ENCODE assay signal across 1 cellular context in genomic region chr5:135834639-135835529, GRCh38.
TF ChIP-seq lines count a peak whose summit lies in the region.

Gene SLC25A48 (plus strand): TSS chr5:135834663. CDS start chr5:135834848, 185 bp downstream.

TF ChIP-seq in HepG2, 621 proteins besides CTCF, POLR2A, EP300 and RAD21 (continued from another document and continues in another):
- TF ChIP-seq ZHX2 (IDR thresholded peaks at IDR 0.05; ENCODE audit: low read depth) (no peak), ZHX2 (CRISPR knock-in tag; IDR thresholded peaks at IDR 0.05; ENCODE audit: borderline replicate concordance) (peak; percentile 13; the same call in 1 of the 2 replicates), ZNF225 (CRISPR knock-in tag; IDR thresholded peaks at IDR 0.05) (0 out of 2 replicates have a peak, but pooled peaks have one; percentile 21), HNRNPLL (IDR thresholded peaks at IDR 0.05; ENCODE audit: low read depth, low read length, poor library complexity, severe bottlenecking) (peak; percentile 63), BRCA1 (CRISPR knock-in tag; IDR thresholded peaks at IDR 0.05) (no peak), ZBTB7B (CRISPR knock-in tag; IDR thresholded peaks at IDR 0.05) (peak; percentile 46; the same call in 1 of the 2 replicates), ZNF761 (CRISPR knock-in tag; conservative IDR thresholded peaks at IDR 0.05) (0 out of 2 replicates have a peak, but pooled peaks have one; percentile 45), ZSCAN21 (CRISPR knock-in tag; IDR thresholded peaks at IDR 0.05; ENCODE audit: borderline replicate concordance) (peak; percentile 67; the same call in 1 of the 2 replicates), HNRNPL (IDR thresholded peaks at IDR 0.05; ENCODE audit: low read depth, low read length) (peak; percentile 48; the same call in 1 of the 2 replicates), PHF8 (CRISPR knock-in tag; IDR thresholded peaks at IDR 0.05) (peak; percentile 32; the same call in 1 of the 2 replicates), SAFB2 (CRISPR knock-in tag; IDR thresholded peaks at IDR 0.05; ENCODE audit: borderline replicate concordance, low read depth) (no peak), ZNF556 (CRISPR knock-in tag; IDR thresholded peaks at IDR 0.05; ENCODE audit: borderline replicate concordance) (no peak), ZNF800 (CRISPR knock-in tag; IDR thresholded peaks at IDR 0.05) (peak; percentile 98), ZNF263 (CRISPR knock-in tag; IDR thresholded peaks at IDR 0.05) (no peak), THAP9 (CRISPR knock-in tag; IDR thresholded peaks at IDR 0.05; ENCODE audit: borderline replicate concordance) (peak; percentile 96), ZNF567 (CRISPR knock-in tag; IDR thresholded peaks at IDR 0.05; ENCODE audit: borderline replicate concordance) (no peak), ZNF891 (CRISPR knock-in tag; IDR thresholded peaks at IDR 0.05) (peak; percentile 52; the same call in 1 of the 2 replicates), ZNF331 (CRISPR knock-in tag; IDR thresholded peaks at IDR 0.05) (peak; percentile 18; the same call in 1 of the 2 replicates), ZNF687 (CRISPR knock-in tag; IDR thresholded peaks at IDR 0.05) (peak; percentile 51), HOXA5 (CRISPR knock-in tag; IDR thresholded peaks at IDR 0.05) (0 out of 2 replicates have a peak, but pooled peaks have one; percentile 27), TAF15 (IDR thresholded peaks at IDR 0.05; ENCODE audit: low read depth, low read length, poor library complexity, severe bottlenecking) (no peak), MAFG (CRISPR knock-in tag; IDR thresholded peaks at IDR 0.05) (no peak), ZNF446 (CRISPR knock-in tag; IDR thresholded peaks at IDR 0.05) (no peak), KDM5B (CRISPR knock-in tag; IDR thresholded peaks at IDR 0.05; ENCODE audit: borderline replicate concordance) (peak; percentile 67; the same call in 1 of the 2 replicates), CAMTA2 (CRISPR knock-in tag; IDR thresholded peaks at IDR 0.05; ENCODE audit: borderline replicate concordance) (no peak), PAX8 (CRISPR knock-in tag; IDR thresholded peaks at IDR 0.05; ENCODE audit: borderline replicate concordance) (no peak), NONO (IDR thresholded peaks at IDR 0.05) (no peak), NONO (CRISPR knock-in tag; conservative IDR thresholded peaks at IDR 0.05) (0 out of 2 replicates have a peak, but pooled peaks have one; percentile 16), ATF7 (IDR thresholded peaks at IDR 0.05) (0 out of 2 replicates have a peak, but pooled peaks have one; percentile 12), ATF7 (CRISPR knock-in tag; IDR thresholded peaks at IDR 0.05) (no peak), ZKSCAN5 (CRISPR knock-in tag; IDR thresholded peaks at IDR 0.05) (peak; percentile 62; the same call in 1 of the 2 replicates), ZBTB14 (CRISPR knock-in tag; IDR thresholded peaks at IDR 0.05) (0 out of 2 replicates have a peak, but pooled peaks have one; percentile 11), U2AF1 (optimal IDR thresholded peaks at IDR 0.05; ENCODE audit: low read depth, low read length) (no peak), MEIS2 (CRISPR knock-in tag; IDR thresholded peaks at IDR 0.05) (no peak), GABPB1 (CRISPR knock-in tag; IDR thresholded peaks at IDR 0.05) (peak; percentile 48; the same call in 1 of the 2 replicates), MTF2 (CRISPR knock-in tag; IDR thresholded peaks at IDR 0.05; ENCODE audit: borderline replicate concordance) (0 out of 2 replicates have a peak, but pooled peaks have one; percentile 64), YEATS4 (CRISPR knock-in tag; IDR thresholded peaks at IDR 0.05; ENCODE audit: borderline replicate concordance) (0 out of 2 replicates have a peak, but pooled peaks have one; percentile 23), SRF (IDR thresholded peaks at IDR 0.05; ENCODE audit: low read depth, low read length) (no peak), BCL3 (CRISPR knock-in tag; IDR thresholded peaks at IDR 0.05) (peak; percentile 38; the same call in 1 of the 2 replicates), ZNF781 (CRISPR knock-in tag; IDR thresholded peaks at IDR 0.05; ENCODE audit: borderline replicate concordance, not compliant biosample characterization) (peak; percentile 36), SOX6 (IDR thresholded peaks at IDR 0.05) (no peak), SOX6 (CRISPR knock-in tag; IDR thresholded peaks at IDR 0.05) (0 out of 2 replicates have a peak, but pooled peaks have one; percentile 11), ZGPAT (CRISPR knock-in tag; IDR thresholded peaks at IDR 0.05) (0 out of 2 replicates have a peak, but pooled peaks have one; percentile 16)
